ENCODE assay signal across 19 cellular contexts in the genomic region with DNA sequence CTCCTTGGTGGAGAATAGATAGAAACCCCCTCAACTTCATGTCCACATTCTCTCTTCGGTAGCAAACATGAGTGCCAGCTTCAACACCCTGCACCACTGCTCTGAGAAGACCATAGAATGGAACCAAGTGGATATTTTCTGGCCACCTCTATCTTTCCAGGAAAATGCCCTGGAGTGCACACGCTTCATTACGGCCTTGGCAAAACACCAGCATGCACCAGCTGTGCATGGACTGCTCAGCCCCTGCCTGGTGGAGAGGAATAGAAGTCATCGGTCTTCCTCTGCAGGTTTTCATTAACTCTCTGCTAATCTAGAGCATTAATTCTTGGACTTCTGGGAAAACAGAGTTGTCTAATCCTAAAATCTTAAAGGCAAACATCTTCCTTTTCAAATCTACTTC.
DNase-seq lines count a peak whose midpoint lies in the region; ATAC-seq, FAIRE-seq and TF ChIP-seq lines count a peak whose summit lies in the region.
"Had no signal": no experiment of that assay in that cellular context is flagged by ENCODE, and none has a peak within 500 bp of the region (broad histone marks: within the 10 kb centered on the region; RNA-seq: fewer than 3 reads in every experiment).

No MANE protein-coding gene starts in this region.

- no peaks in the 10 kb centered on the region for H3K9me3 ChIP-seq in right atrium auricular region
- no peaks in the 10 kb centered on the region for H3K9me3 ChIP-seq in aorta (ENCODE audit: control insufficient read depth, low read length)
- H3K9me3 ChIP-seq: Caco-2, vagina had no signal

- H3K27ac ChIP-seq in right atrium auricular region (no peak overlapping the region), aorta (ENCODE audit: low read depth in 1 of 2, low read length in 2 of 2) (no peak overlapping the region)
- H3K27ac ChIP-seq: parathyroid adenoma, vagina had no signal

- no peak for TF ChIP-seq CTCF in right atrium auricular region (IDR thresholded peaks at IDR 0.05)

- no peak for ATAC-seq in GM21723 (IDR thresholded peaks at IDR 0.05; ENCODE audit: unreplicated experiment)
- no peak for ATAC-seq in aorta (ENCODE audit: low FRiP score)

- no peaks in the 10 kb centered on the region for H3K36me3 Mint-ChIP-seq in immature natural killer cell

- H3K9me3 Mint-ChIP-seq in immature natural killer cell, result no peaks in the 10 kb centered on the region
- H3K9me3 Mint-ChIP-seq: activated T-helper 1 cell treated with anti-CD3 and anti-CD28 coated beads, Interleukin-12 subunit alpha, Interleukin-12 subunit beta, Interleukin-2, Interleukin-4 antibody, amounts not matched to agents 30 ng/mL and 10 ng/mL and 1 ng/mL, durations not matched to agents 14 hours and 24 hours and 36 hours had no signal

- H3K4me1 ChIP-seq in right atrium auricular region, result no peaks in the 10 kb centered on the region
- no peaks in the 10 kb centered on the region for H3K4me1 ChIP-seq in aorta (ENCODE audit: control insufficient read depth in 1 of 2, insufficient read depth in 2 of 2, low read length in 2 of 2)
- H3K4me1 ChIP-seq: Caco-2, parathyroid adenoma, vagina had no signal

- no peaks in the 10 kb centered on the region for H3K4me1 Mint-ChIP-seq in immature natural killer cell

- H3K4me3 ChIP-seq in right atrium auricular region, result no peak overlapping the region
- no peak overlapping the region for H3K4me3 ChIP-seq in aorta (ENCODE audit: low read length in 2 of 2)
- H3K4me3 ChIP-seq: lung, vagina had no signal

- no peak overlapping the region for H3K4me3 Mint-ChIP-seq in immature natural killer cell
- H3K4me3 Mint-ChIP-seq: activated T-helper 1 cell treated with anti-CD3 and anti-CD28 coated beads, Interleukin-12 subunit alpha, Interleukin-12 subunit beta, Interleukin-2, Interleukin-4 antibody, amounts not matched to agents 30 ng/mL and 10 ng/mL and 1 ng/mL, durations not matched to agents 14 hours and 24 hours and 36 hours had no signal

- WGBS in aorta, 2 donors, result 48 to 54% methylated on average over 4 of the region's 4 CpGs

- H3K27me3 Mint-ChIP-seq in immature natural killer cell (ENCODE audit: low read depth in 3 of 3), result peaks cover under 1 to 7% (median 5%) of the 10 kb centered on the region in 3 donors

- peak; percentile 12 for DNase-seq in COR-L47 (lab: John Stamatoyannopoulos, UW)
- peak; percentile 72 for DNase-seq in M059J (ENCODE audit: low read depth)
- DNase-seq in RPMI7951 (ENCODE audit: low read depth), result peak; percentile 54
- DNase-seq in right atrium auricular region (ENCODE audit: low spot score), result no peak
- no peak for DNase-seq in immature natural killer cell
- DNase-seq in aorta, result no peak
- DNase-seq: activated CD4-positive, CD25-positive, alpha-beta regulatory T cell treated with anti-CD3 and anti-CD28 coated beads, Interleukin-2, amount 50 U/mL, for 72 hours; Caco-2; NCI-H510A treated with DMSO at 0.1 percent for 48 hours; small intestine; stimulated activated CD4-positive, alpha-beta T cell treated with anti-CD3 and anti-CD28 coated beads, Interleukin-4, amount 100 ng/mL, for 24 hours; T-helper 9 cell had no signal

- intact Hi-C loops in aorta (cut with DNase I), result no loop called here

- H3K27me3 ChIP-seq in right atrium auricular region, result no peaks in the 10 kb centered on the region
- peaks cover 0 to 2% of the 10 kb centered on the region in 2 donors for H3K27me3 ChIP-seq in aorta (ENCODE audit: control insufficient read depth in 1 of 2, insufficient read depth in 2 of 2, low read length in 1 of 2)
- H3K27me3 ChIP-seq: vagina had no signal

- FAIRE-seq in islet of Langerhans (lab: Jason Lieb, UNC), result peak; percentile 88
- FAIRE-seq: GM12891, small intestine had no signal

- H3K27ac Mint-ChIP-seq in immature natural killer cell, result no peak overlapping the region
- H3K27ac Mint-ChIP-seq: activated T-helper 1 cell treated with anti-CD3 and anti-CD28 coated beads, Interleukin-12 subunit alpha, Interleukin-12 subunit beta, Interleukin-2, Interleukin-4 antibody, amounts not matched to agents 30 ng/mL and 10 ng/mL and 1 ng/mL, durations not matched to agents 14 hours and 24 hours and 36 hours had no signal

- H3K36me3 ChIP-seq in right atrium auricular region (no peaks in the 10 kb centered on the region), aorta (ENCODE audit: control insufficient read depth in 1 of 2, insufficient read depth in 2 of 2, low read length in 1 of 2) (no peaks in the 10 kb centered on the region)
- H3K36me3 ChIP-seq: vagina had no signal

Comparison
In these comparisons a context has a peak if more than half of its experiments do, and no peak if none do; other contexts are left out.
1. DNase-seq: peak in COR-L47 (single experiment), M059J (single experiment) and RPMI7951 (single experiment); none in right atrium auricular region (single experiment), immature natural killer cell (0 of 3) and aorta (0 of 2).